ENCODE assay signal across 18 cellular contexts in the genomic region with DNA sequence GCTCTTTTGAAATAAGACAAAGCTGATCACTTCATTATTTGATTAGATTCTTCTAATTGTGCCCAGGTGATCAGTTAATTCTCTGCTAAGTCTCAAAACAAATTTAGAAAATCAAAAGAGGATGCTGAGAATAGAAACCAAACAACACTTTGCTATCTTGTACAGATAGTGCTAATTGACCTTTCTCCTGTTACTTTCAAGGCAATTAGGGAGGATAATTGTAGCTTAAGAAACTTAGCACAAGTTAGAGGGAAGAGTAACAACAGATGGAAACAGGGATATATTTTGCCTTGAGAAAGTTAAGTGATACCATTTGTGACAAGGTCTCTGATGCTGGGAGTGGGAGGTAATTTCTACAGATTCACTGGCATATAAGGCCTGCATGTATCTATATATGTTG.
"Had no signal": no experiment of that assay in that cellular context is flagged by ENCODE, and none has a peak within 500 bp of the region (broad histone marks: within the 10 kb centered on the region; RNA-seq: fewer than 3 reads in every experiment).

No MANE protein-coding gene starts in this region.

- H3K4me2 ChIP-seq: SK-N-SH had no signal

- DNase-seq: KBM-7, MG63, NCI-H1092, NCI-H1436, NCI-H1694 treated with DMSO at 0.1 percent for 48 hours, NCI-H1930, NCI-H2081, NCI-H2107, NCI-H2227 treated with DMSO at 0.1 percent for 48 hours, NCI-H526, NCI-H748 treated with DMSO at 0.1 percent for 48 hours, PC-3, SHP77, SK-N-SH, T-helper 1 cell, T-helper 17 cell had no signal

- ATAC-seq: Panc1, PC-3, T-helper 17 cell had no signal

- H3K27ac ChIP-seq: RWPE1 had no signal

- H3K9me3 ChIP-seq: MG63, SK-N-SH had no signal

- H3K9ac ChIP-seq: SK-N-SH had no signal

- H3K36me3 ChIP-seq: MG63 had no signal

- H3K4me3 ChIP-seq: MG63 had no signal

- H3K27me3 ChIP-seq: MG63 had no signal
